ENCODE assay signal across 10 cellular contexts in the genomic region with DNA sequence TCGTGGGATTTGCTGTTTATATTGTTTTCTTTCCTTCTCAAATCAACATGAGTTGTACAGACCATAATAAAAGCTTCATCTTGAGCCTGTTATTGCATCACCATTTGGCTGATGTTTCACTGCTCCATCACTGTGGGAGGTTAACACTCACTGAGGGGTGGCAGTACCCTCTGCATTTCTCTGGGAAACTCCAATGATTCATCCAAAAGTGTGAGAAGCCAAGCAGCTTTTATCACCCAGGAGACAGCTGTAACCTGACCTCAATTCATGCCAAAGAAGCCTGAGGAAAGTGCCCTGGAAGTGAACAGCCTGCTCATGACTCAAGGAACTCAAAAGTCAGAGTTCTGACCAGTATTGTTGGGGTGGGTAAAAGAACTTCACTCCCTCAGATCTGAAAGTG.
DNase-seq lines count a peak whose midpoint lies in the region; ATAC-seq and FAIRE-seq lines count a peak whose summit lies in the region.
"Had no signal": no experiment of that assay in that cellular context is flagged by ENCODE, and none has a peak within 500 bp of the region (broad histone marks: within the 10 kb centered on the region; RNA-seq: fewer than 3 reads in every experiment).

No MANE protein-coding gene starts in this region.

- intact Hi-C loops in activated T-helper 2 cell treated with anti-CD3 and anti-CD28 coated beads, Interferon-gamma antibody, Interleukin-2, Interleukin-4, amounts not matched to agents 10 μg/mL and 5 μg/mL and 100 μg/mL, durations not matched to agents 14 hours and 24 hours and 36 hours (cut with micrococcal nuclease) = no loop called here

- DNase-seq in stimulated activated CD4-positive, alpha-beta T cell treated with anti-CD3 and anti-CD28 coated beads, Interleukin-1b, Interleukin-23, amount 100 ng/mL, for 48 hours = peak; percentile 10
- DNase-seq in stimulated activated CD4-positive, alpha-beta T cell treated with anti-CD3 and anti-CD28 coated beads, Interleukin-4, amount 100 ng/mL, for 1 hour = no peak
- DNase-seq in amniotic stem cell (lab: John Stamatoyannopoulos, UW) (peak; percentile 87), iris pigment epithelial cell (ENCODE audit: low read depth) (peak; percentile 99), urothelium cell line (ENCODE audit: low spot score) (peak; percentile 83)
- no peak for DNase-seq in activated T-helper 2 cell treated with anti-CD3 and anti-CD28 coated beads, Interferon-gamma antibody, Interleukin-2, Interleukin-4, amounts not matched to agents 10 μg/mL and 5 μg/mL and 100 μg/mL, durations not matched to agents 14 hours and 24 hours and 36 hours (ENCODE audit: low spot score)
- DNase-seq: cortex of kidney; stimulated activated CD4-positive, alpha-beta T cell treated with anti-CD3 and anti-CD28 coated beads, Interleukin-4, amount 100 ng/mL, for 4 hours had no signal

- ATAC-seq in HG03432 (IDR thresholded peaks at IDR 0.05; ENCODE audit: unreplicated experiment) (no peak), HG03565 (IDR thresholded peaks at IDR 0.05; ENCODE audit: unreplicated experiment) (no peak)

- FAIRE-seq in urothelium cell line (lab: Jason Lieb, UNC) = peak; percentile 70

- no peak overlapping the region for H3K27ac Mint-ChIP-seq in activated T-helper 2 cell treated with anti-CD3 and anti-CD28 coated beads, Interferon-gamma antibody, Interleukin-2, Interleukin-4, amounts not matched to agents 10 μg/mL and 5 μg/mL and 100 μg/mL, durations not matched to agents 14 hours and 24 hours and 36 hours

- H3K4me3 Mint-ChIP-seq in activated T-helper 2 cell treated with anti-CD3 and anti-CD28 coated beads, Interferon-gamma antibody, Interleukin-2, Interleukin-4, amounts not matched to agents 10 μg/mL and 5 μg/mL and 100 μg/mL, durations not matched to agents 14 hours and 24 hours and 36 hours (ENCODE audit: low read depth) = no peak overlapping the region

- no peaks in the 10 kb centered on the region for H3K36me3 Mint-ChIP-seq in activated T-helper 2 cell treated with anti-CD3 and anti-CD28 coated beads, Interferon-gamma antibody, Interleukin-2, Interleukin-4, amounts not matched to agents 10 μg/mL and 5 μg/mL and 100 μg/mL, durations not matched to agents 14 hours and 24 hours and 36 hours (ENCODE audit: low read depth)

- peaks cover 4% of the 10 kb centered on the region for H3K4me1 Mint-ChIP-seq in activated T-helper 2 cell treated with anti-CD3 and anti-CD28 coated beads, Interferon-gamma antibody, Interleukin-2, Interleukin-4, amounts not matched to agents 10 μg/mL and 5 μg/mL and 100 μg/mL, durations not matched to agents 14 hours and 24 hours and 36 hours (ENCODE audit: low read depth)

- H3K9me3 Mint-ChIP-seq in activated T-helper 2 cell treated with anti-CD3 and anti-CD28 coated beads, Interferon-gamma antibody, Interleukin-2, Interleukin-4, amounts not matched to agents 10 μg/mL and 5 μg/mL and 100 μg/mL, durations not matched to agents 14 hours and 24 hours and 36 hours = no peaks in the 10 kb centered on the region

- peaks cover 10% of the 10 kb centered on the region for H3K27me3 Mint-ChIP-seq in activated T-helper 2 cell treated with anti-CD3 and anti-CD28 coated beads, Interferon-gamma antibody, Interleukin-2, Interleukin-4, amounts not matched to agents 10 μg/mL and 5 μg/mL and 100 μg/mL, durations not matched to agents 14 hours and 24 hours and 36 hours (ENCODE audit: low read depth)

Comparison
In these comparisons a context has a peak if more than half of its experiments do, and no peak if none do; other contexts are left out.
1. DNase-seq: peak in stimulated activated CD4-positive, alpha-beta T cell treated with anti-CD3 and anti-CD28 coated beads, Interleukin-1b, Interleukin-23, amount 100 ng/mL, for 48 hours (single experiment), amniotic stem cell (single experiment), iris pigment epithelial cell (single experiment) and urothelium cell line (single experiment); none in stimulated activated CD4-positive, alpha-beta T cell treated with anti-CD3 and anti-CD28 coated beads, Interleukin-4, amount 100 ng/mL, for 1 hour (single experiment) and activated T-helper 2 cell treated with anti-CD3 and anti-CD28 coated beads, Interferon-gamma antibody, Interleukin-2, Interleukin-4, amounts not matched to agents 10 μg/mL and 5 μg/mL and 100 μg/mL, durations not matched to agents 14 hours and 24 hours and 36 hours (single experiment).